ENCODE assay signal across 20 cellular contexts in genomic region chr18:27412551-27412950, GRCh38.
"Had no signal": no experiment of that assay in that cellular context is flagged by ENCODE, and none has a peak within 500 bp of the region (broad histone marks: within the 10 kb centered on the region; RNA-seq: fewer than 3 reads in every experiment).

No MANE protein-coding gene starts in this region.

- H3K36me3 Mint-ChIP-seq: mesothelial cell of epicardium; naive thymus-derived CD4-positive, alpha-beta T cell; stimulated activated effector memory CD8-positive, alpha-beta T cell treated with anti-CD3 and anti-CD28 coated beads, Interleukin-12 subunit alpha, Interleukin-12 subunit beta, amount 100 ng/mL, for 72 hours; type B pancreatic cell had no signal

- H3K4me3 Mint-ChIP-seq: mesothelial cell of epicardium; naive thymus-derived CD4-positive, alpha-beta T cell; nephron progenitor cell; stimulated activated effector memory CD8-positive, alpha-beta T cell treated with anti-CD3 and anti-CD28 coated beads, Interleukin-12 subunit alpha, Interleukin-12 subunit beta, amount 100 ng/mL, for 72 hours had no signal

- ATAC-seq: left cardiac atrium; left lung; mucosa of descending colon; naive thymus-derived CD4-positive, alpha-beta T cell; right lobe of liver; stimulated activated effector memory CD8-positive, alpha-beta T cell treated with anti-CD3 and anti-CD28 coated beads, Interleukin-12 subunit alpha, Interleukin-12 subunit beta, amount 100 ng/mL, for 72 hours had no signal

- DNase-seq: dorsolateral prefrontal cortex; effector CD4-positive, alpha-beta T cell; left cardiac atrium; left lung; mucosa of descending colon; naive thymus-derived CD4-positive, alpha-beta T cell; nephron progenitor cell; occipital lobe; ovary; posterior cingulate gyrus; right lobe of liver; stimulated activated CD4-positive, alpha-beta T cell treated with anti-CD3 and anti-CD28 coated beads, Interleukin-2, amount 100 ng/mL, for 24 hours; stimulated activated CD4-positive, alpha-beta T cell treated with anti-CD3 and anti-CD28 coated beads, Interleukin-4, amount 100 ng/mL, for 24 hours; stimulated activated naive CD4-positive, alpha-beta T cell treated with Interleukin-2 at 50 U/mL for 16 hours; substantia nigra; testis; tibial artery had no signal

- H3K9me3 Mint-ChIP-seq: nephron progenitor cell had no signal

- H3K4me1 Mint-ChIP-seq: naive thymus-derived CD4-positive, alpha-beta T cell; stimulated activated effector memory CD8-positive, alpha-beta T cell treated with anti-CD3 and anti-CD28 coated beads, Interleukin-12 subunit alpha, Interleukin-12 subunit beta, amount 100 ng/mL, for 72 hours had no signal

- H3K27ac Mint-ChIP-seq: nephron progenitor cell; stimulated activated effector memory CD8-positive, alpha-beta T cell treated with anti-CD3 and anti-CD28 coated beads, Interleukin-12 subunit alpha, Interleukin-12 subunit beta, amount 100 ng/mL, for 72 hours had no signal

- H3K27me3 Mint-ChIP-seq: naive thymus-derived CD4-positive, alpha-beta T cell; type B pancreatic cell had no signal
